1 cellular context compared by ENCODE assay signal in the genomic region with DNA sequence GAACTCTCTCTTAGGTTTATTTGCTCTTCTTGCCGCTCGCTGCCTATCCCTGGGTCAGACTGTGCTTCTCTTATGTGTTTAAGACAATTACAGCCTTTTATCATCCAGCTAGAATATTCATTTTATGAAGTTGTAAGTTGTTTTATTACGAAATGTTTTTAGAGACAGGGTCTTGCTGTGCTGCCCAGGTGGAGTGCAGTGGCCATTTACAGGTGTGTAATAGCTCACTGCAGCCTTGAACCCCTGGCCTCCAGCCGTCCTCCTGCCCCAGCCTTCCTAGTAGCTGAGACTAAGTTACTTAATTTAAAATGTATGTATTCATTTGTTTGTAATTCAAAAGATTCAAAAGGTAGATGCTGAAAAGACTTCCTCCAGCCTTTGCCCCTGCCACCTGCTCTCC.
TF ChIP-seq lines count a peak whose summit lies in the region.

No MANE protein-coding gene starts in this region.

TF ChIP-seq in WTC11, 78 proteins besides CTCF, POLR2A, EP300 and RAD21 (continued from another document):
- TF ChIP-seq, protein P1, sequence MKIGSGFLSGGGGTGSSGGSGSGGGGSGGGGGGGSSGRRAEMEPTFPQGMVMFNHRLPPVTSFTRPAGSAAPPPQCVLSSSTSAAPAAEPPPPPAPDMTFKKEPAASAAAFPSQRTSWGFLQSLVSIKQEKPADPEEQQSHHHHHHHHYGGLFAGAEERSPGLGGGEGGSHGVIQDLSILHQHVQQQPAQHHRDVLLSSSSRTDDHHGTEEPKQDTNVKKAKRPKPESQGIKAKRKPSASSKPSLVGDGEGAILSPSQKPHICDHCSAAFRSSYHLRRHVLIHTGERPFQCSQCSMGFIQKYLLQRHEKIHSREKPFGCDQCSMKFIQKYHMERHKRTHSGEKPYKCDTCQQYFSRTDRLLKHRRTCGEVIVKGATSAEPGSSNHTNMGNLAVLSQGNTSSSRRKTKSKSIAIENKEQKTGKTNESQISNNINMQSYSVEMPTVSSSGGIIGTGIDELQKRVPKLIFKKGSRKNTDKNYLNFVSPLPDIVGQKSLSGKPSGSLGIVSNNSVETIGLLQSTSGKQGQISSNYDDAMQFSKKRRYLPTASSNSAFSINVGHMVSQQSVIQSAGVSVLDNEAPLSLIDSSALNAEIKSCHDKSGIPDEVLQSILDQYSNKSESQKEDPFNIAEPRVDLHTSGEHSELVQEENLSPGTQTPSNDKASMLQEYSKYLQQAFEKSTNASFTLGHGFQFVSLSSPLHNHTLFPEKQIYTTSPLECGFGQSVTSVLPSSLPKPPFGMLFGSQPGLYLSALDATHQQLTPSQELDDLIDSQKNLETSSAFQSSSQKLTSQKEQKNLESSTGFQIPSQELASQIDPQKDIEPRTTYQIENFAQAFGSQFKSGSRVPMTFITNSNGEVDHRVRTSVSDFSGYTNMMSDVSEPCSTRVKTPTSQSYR (CRISPR knock-in tag; IDR thresholded peaks at IDR 0.05): no peak
